35 cellular contexts compared by ENCODE assay signal in the genomic region with DNA sequence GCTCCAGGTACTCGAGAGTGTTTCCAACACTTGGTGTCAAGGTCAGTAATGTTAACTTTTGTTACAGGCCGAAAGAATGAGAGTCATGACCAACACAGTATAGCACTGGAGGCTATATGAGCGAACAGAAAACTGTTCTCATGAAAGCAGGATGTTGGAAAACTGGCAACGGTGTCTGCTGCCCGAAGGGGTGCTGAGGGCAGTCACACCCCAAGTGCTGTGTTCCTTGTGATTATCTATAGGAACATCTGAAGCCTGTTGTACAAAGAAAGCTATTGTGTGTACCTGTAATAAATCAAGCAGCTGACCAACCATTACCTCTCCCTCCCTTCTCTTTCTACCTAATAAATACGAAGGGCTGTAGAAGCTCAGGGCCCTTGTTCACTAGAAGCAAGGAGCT. TPM values are rescaled to one million over a fixed set of nuclear protein-coding genes. Genes with fewer than 3 reads are reported as not detected.
"Had no signal": no experiment of that assay in that cellular context is flagged by ENCODE, and none has a peak within 500 bp of the region (broad histone marks: within the 10 kb centered on the region; RNA-seq: fewer than 3 reads in every experiment).

No MANE protein-coding gene starts in this region.

- H3K4me2 ChIP-seq: PC-9 had no signal

- H3K4me3 Mint-ChIP-seq: activated CD4-positive, alpha-beta T cell treated with anti-CD3 and anti-CD28 coated beads for 36 hours; activated CD4-positive, alpha-beta T cell treated with anti-CD3 and anti-CD28 coated beads, Interleukin-2, amount 10 ng/mL, durations not matched to agents 7 days and 5 days; activated CD8-positive, alpha-beta T cell treated with anti-CD3 and anti-CD28 coated beads, Interleukin-2, amount 10 ng/mL, durations not matched to agents 7 days and 5 days; activated naive CD4-positive, alpha-beta T cell treated with anti-CD3 and anti-CD28 coated beads for 36 hours; activated naive CD8-positive, alpha-beta T cell; activated naive CD8-positive, alpha-beta T cell treated with anti-CD3 and anti-CD28 coated beads, Interleukin-2, amount 50 U/mL, for 24 hours; activated T-cell treated with anti-CD3 and anti-CD28 coated beads, Interleukin-2, amount 50 U/mL, for 4 hours; activated T-helper 1 cell treated with anti-CD3 and anti-CD28 coated beads, Interleukin-12 subunit alpha, Interleukin-12 subunit beta, Interleukin-2, Interleukin-4 antibody, amounts not matched to agents 30 ng/mL and 10 ng/mL and 1 ng/mL, durations not matched to agents 14 hours and 24 hours and 36 hours had no signal

- DNase-seq: activated CD4-positive, alpha-beta T cell treated with anti-CD3 and anti-CD28 coated beads for 36 hours; activated CD4-positive, alpha-beta T cell treated with anti-CD3 and anti-CD28 coated beads, Interleukin-2, amount 10 ng/mL, durations not matched to agents 7 days and 5 days; activated CD4-positive, alpha-beta T cell treated with anti-CD3 and anti-CD28 coated beads, Interleukin-2, amount 50 U/mL, for 48 hours; activated CD8-positive, alpha-beta T cell treated with anti-CD3 and anti-CD28 coated beads, Interleukin-2, amount 10 ng/mL, durations not matched to agents 7 days and 5 days; activated gamma-delta T cell treated with Interleukin-2 at 50 U/mL for 16 hours; activated naive CD4-positive, alpha-beta T cell treated with anti-CD3 and anti-CD28 coated beads for 36 hours; activated naive CD8-positive, alpha-beta T cell treated with anti-CD3 and anti-CD28 coated beads, Interleukin-2, amount 50 U/mL, for 24 hours; activated T-cell treated with anti-CD3 and anti-CD28 coated beads, Interleukin-2, amount 50 U/mL, for 4 hours; anterior cingulate cortex; caudate nucleus; Kasumi-1; KG1; MG63; MV-4-11; NCI-H1092; NCI-H1436 treated with DMSO at 0.1 percent for 48 hours; NCI-H1694 treated with DMSO at 0.1 percent for 48 hours; NCI-H2029; NCI-H345; NCI-H524 treated with DMSO at 0.1 percent for 48 hours; PC-9; SIG-M5; SW 1271; T1000; WERI-Rb-1 had no signal

- H3K27ac Mint-ChIP-seq: activated CD4-positive, alpha-beta T cell treated with anti-CD3 and anti-CD28 coated beads for 36 hours; activated CD4-positive, alpha-beta T cell treated with anti-CD3 and anti-CD28 coated beads, Interleukin-2, amount 10 ng/mL, durations not matched to agents 7 days and 5 days; activated CD8-positive, alpha-beta T cell treated with anti-CD3 and anti-CD28 coated beads, Interleukin-2, amount 10 ng/mL, durations not matched to agents 7 days and 5 days; activated naive CD4-positive, alpha-beta T cell treated with anti-CD3 and anti-CD28 coated beads for 36 hours; activated naive CD8-positive, alpha-beta T cell; activated naive CD8-positive, alpha-beta T cell treated with anti-CD3 and anti-CD28 coated beads, Interleukin-2, amount 50 U/mL, for 24 hours; activated T-helper 1 cell treated with anti-CD3 and anti-CD28 coated beads, Interleukin-12 subunit alpha, Interleukin-12 subunit beta, Interleukin-2, Interleukin-4 antibody, amounts not matched to agents 30 ng/mL and 10 ng/mL and 1 ng/mL, durations not matched to agents 14 hours and 24 hours and 36 hours had no signal

- H3K27me3 Mint-ChIP-seq: activated CD4-positive, alpha-beta T cell treated with anti-CD3 and anti-CD28 coated beads for 36 hours; activated CD4-positive, alpha-beta T cell treated with anti-CD3 and anti-CD28 coated beads, Interleukin-2, amount 10 ng/mL, durations not matched to agents 7 days and 5 days; activated naive CD8-positive, alpha-beta T cell; activated naive CD8-positive, alpha-beta T cell treated with anti-CD3 and anti-CD28 coated beads, Interleukin-2, amount 50 U/mL, for 24 hours had no signal

- H3K27ac ChIP-seq: PC-9, RWPE1, WERI-Rb-1 had no signal

- H3K4me3 ChIP-seq: MG63, PC-9 had no signal

- H3K9me3 Mint-ChIP-seq: activated naive CD4-positive, alpha-beta T cell treated with anti-CD3 and anti-CD28 coated beads for 36 hours; activated naive CD8-positive, alpha-beta T cell treated with anti-CD3 and anti-CD28 coated beads, Interleukin-2, amount 50 U/mL, for 24 hours; activated T-cell treated with anti-CD3 and anti-CD28 coated beads, Interleukin-2, amount 50 U/mL, for 4 hours had no signal

- H2AFZ ChIP-seq: PC-9 had no signal

- H3K36me3 Mint-ChIP-seq: activated naive CD8-positive, alpha-beta T cell; brain had no signal

- H3K36me3 ChIP-seq: MG63, WERI-Rb-1 had no signal

- ATAC-seq: activated CD4-positive, alpha-beta T cell treated with anti-CD3 and anti-CD28 coated beads for 36 hours; activated CD8-positive, alpha-beta T cell treated with anti-CD3 and anti-CD28 coated beads, Interleukin-2, amount 10 ng/mL, durations not matched to agents 7 days and 5 days; activated naive CD8-positive, alpha-beta T cell treated with anti-CD3 and anti-CD28 coated beads, Interleukin-2, amount 50 U/mL, for 24 hours; activated T-cell treated with anti-CD3 and anti-CD28 coated beads, Interleukin-2, amount 50 U/mL, for 4 hours; Right ventricle myocardium inferior had no signal

RNA-seq across cellular contexts. Expression of a gene that starts 7.8 kb away (rescaled TPM):
- total RNA-seq: activated CD8-positive, alpha-beta T cell treated with anti-CD3 and anti-CD28 coated beads, Interleukin-2, amount 10 ng/mL, durations not matched to agents 7 days and 5 days; activated naive CD4-positive, alpha-beta T cell treated with anti-CD3 and anti-CD28 coated beads for 36 hours; activated T-cell treated with anti-CD3 and anti-CD28 coated beads, Interleukin-2, amount 50 U/mL, for 4 hours; activated T-helper 1 cell treated with anti-CD3 and anti-CD28 coated beads, Interleukin-12 subunit alpha, Interleukin-12 subunit beta, Interleukin-2, Interleukin-4 antibody, amounts not matched to agents 30 ng/mL and 10 ng/mL and 1 ng/mL, durations not matched to agents 14 hours and 24 hours and 36 hours; bronchial epithelial cell; NCI-H460; OCI-LY7; PC-9; Right ventricle myocardium inferior; T-helper 1 cell treated with Interleukin-12 subunit alpha and Interleukin-12 subunit beta and Interleukin-4 antibody, amounts not matched to agents 30 ng/mL and 1 ng/mL, for 36 hours; T-helper 2 cell treated with Interferon-gamma antibody and Interleukin-4, amounts not matched to agents 100 ng/mL and 5 ng/mL, for 36 hours had no signal

RNA-seq across cellular contexts. Expression of a gene that starts 17.0 kb away (rescaled TPM):
- total RNA-seq: activated CD4-positive, alpha-beta T cell treated with anti-CD3 and anti-CD28 coated beads for 36 hours; activated CD4-positive, alpha-beta T cell treated with anti-CD3 and anti-CD28 coated beads, Interleukin-2, amount 10 ng/mL, durations not matched to agents 7 days and 5 days; activated CD8-positive, alpha-beta T cell treated with anti-CD3 and anti-CD28 coated beads, Interleukin-2, amount 10 ng/mL, durations not matched to agents 7 days and 5 days; activated naive CD4-positive, alpha-beta T cell treated with anti-CD3 and anti-CD28 coated beads for 36 hours; activated T-cell treated with anti-CD3 and anti-CD28 coated beads, Interleukin-2, amount 50 U/mL, for 4 hours; activated T-helper 1 cell treated with anti-CD3 and anti-CD28 coated beads, Interleukin-12 subunit alpha, Interleukin-12 subunit beta, Interleukin-2, Interleukin-4 antibody, amounts not matched to agents 30 ng/mL and 10 ng/mL and 1 ng/mL, durations not matched to agents 14 hours and 24 hours and 36 hours; bronchial epithelial cell; NCI-H460; OCI-LY7; PC-9; Right ventricle myocardium inferior; T-helper 1 cell treated with Interleukin-12 subunit alpha and Interleukin-12 subunit beta and Interleukin-4 antibody, amounts not matched to agents 30 ng/mL and 1 ng/mL, for 36 hours; T-helper 2 cell treated with Interferon-gamma antibody and Interleukin-4, amounts not matched to agents 100 ng/mL and 5 ng/mL, for 36 hours had no signal

RNA-seq across cellular contexts. Expression of a gene that starts 38.4 kb away (rescaled TPM):
- total RNA-seq: activated CD4-positive, alpha-beta T cell treated with anti-CD3 and anti-CD28 coated beads for 36 hours; activated naive CD4-positive, alpha-beta T cell treated with anti-CD3 and anti-CD28 coated beads for 36 hours; activated T-cell treated with anti-CD3 and anti-CD28 coated beads, Interleukin-2, amount 50 U/mL, for 4 hours; bronchial epithelial cell; OCI-LY7; PC-9 had no signal

RNA-seq across cellular contexts. Expression of a gene that starts 39.2 kb away (rescaled TPM):
- total RNA-seq: activated CD4-positive, alpha-beta T cell treated with anti-CD3 and anti-CD28 coated beads for 36 hours; activated CD4-positive, alpha-beta T cell treated with anti-CD3 and anti-CD28 coated beads, Interleukin-2, amount 10 ng/mL, durations not matched to agents 7 days and 5 days; activated CD8-positive, alpha-beta T cell treated with anti-CD3 and anti-CD28 coated beads, Interleukin-2, amount 10 ng/mL, durations not matched to agents 7 days and 5 days; activated naive CD4-positive, alpha-beta T cell treated with anti-CD3 and anti-CD28 coated beads for 36 hours; activated T-cell treated with anti-CD3 and anti-CD28 coated beads, Interleukin-2, amount 50 U/mL, for 4 hours; activated T-helper 1 cell treated with anti-CD3 and anti-CD28 coated beads, Interleukin-12 subunit alpha, Interleukin-12 subunit beta, Interleukin-2, Interleukin-4 antibody, amounts not matched to agents 30 ng/mL and 10 ng/mL and 1 ng/mL, durations not matched to agents 14 hours and 24 hours and 36 hours; bronchial epithelial cell; NCI-H460; OCI-LY7; PC-9; T-helper 1 cell treated with Interleukin-12 subunit alpha and Interleukin-12 subunit beta and Interleukin-4 antibody, amounts not matched to agents 30 ng/mL and 1 ng/mL, for 36 hours; T-helper 2 cell treated with Interferon-gamma antibody and Interleukin-4, amounts not matched to agents 100 ng/mL and 5 ng/mL, for 36 hours had no signal

RNA-seq across cellular contexts. Expression of a gene that starts 53.0 kb away (rescaled TPM):
- total RNA-seq: activated CD4-positive, alpha-beta T cell treated with anti-CD3 and anti-CD28 coated beads for 36 hours; activated CD4-positive, alpha-beta T cell treated with anti-CD3 and anti-CD28 coated beads, Interleukin-2, amount 10 ng/mL, durations not matched to agents 7 days and 5 days; activated CD8-positive, alpha-beta T cell treated with anti-CD3 and anti-CD28 coated beads, Interleukin-2, amount 10 ng/mL, durations not matched to agents 7 days and 5 days; activated naive CD4-positive, alpha-beta T cell treated with anti-CD3 and anti-CD28 coated beads for 36 hours; activated T-cell treated with anti-CD3 and anti-CD28 coated beads, Interleukin-2, amount 50 U/mL, for 4 hours; activated T-helper 1 cell treated with anti-CD3 and anti-CD28 coated beads, Interleukin-12 subunit alpha, Interleukin-12 subunit beta, Interleukin-2, Interleukin-4 antibody, amounts not matched to agents 30 ng/mL and 10 ng/mL and 1 ng/mL, durations not matched to agents 14 hours and 24 hours and 36 hours; bronchial epithelial cell; NCI-H460; OCI-LY7; PC-9; T-helper 1 cell treated with Interleukin-12 subunit alpha and Interleukin-12 subunit beta and Interleukin-4 antibody, amounts not matched to agents 30 ng/mL and 1 ng/mL, for 36 hours; T-helper 2 cell treated with Interferon-gamma antibody and Interleukin-4, amounts not matched to agents 100 ng/mL and 5 ng/mL, for 36 hours had no signal
